Comparison of ENCODE assay signal across 8 cellular contexts in genomic region chr3:187750041-187750512, GRCh38. TPM values are rescaled to one million over a fixed set of nuclear protein-coding genes. Genes with fewer than 3 reads are reported as not detected.
A peak's percentile ranks its signal among the peaks of the same experiment; 100 is the strongest.
DNase-seq lines count a peak whose midpoint lies in the region; ATAC-seq and TF ChIP-seq lines count a peak whose summit lies in the region.

No MANE protein-coding gene starts in this region.

- intact Hi-C loops in Right ventricle myocardium inferior (cut with DNase I) (no loop called here), cardiac septum (cut with DNase I) (loop anchor here (2.0 kb wide), 1 partner anchor 199 kb away; no protein-coding TSS in a partner anchor), left colon (cut with DNase I, micrococcal nuclease) (no loop called here)

- peaks cover 51% of the 10 kb centered on the region for H3K4me1 Mint-ChIP-seq in type B pancreatic cell (ENCODE audit: unreplicated experiment)
- H3K4me1 Mint-ChIP-seq in effector memory CD8-positive, alpha-beta T cell (ENCODE audit: low read depth in 2 of 2): peaks cover 16 to 33% of the 10 kb centered on the region in 2 donors

- no peaks in the 10 kb centered on the region for H3K9me3 Mint-ChIP-seq in type B pancreatic cell
- H3K9me3 Mint-ChIP-seq in effector memory CD8-positive, alpha-beta T cell: no peaks in the 10 kb centered on the region

- DNase-seq in Right ventricle myocardium inferior (ENCODE audit: missing footprints) (peak; percentile 45), cardiac septum (ENCODE audit: low spot score) (no peak), amniotic epithelial cell (ENCODE audit: low read depth) (peak; percentile 48), left colon (peak; percentile 70 to 75), type B pancreatic cell (ENCODE audit: extremely low spot score, unreplicated experiment) (no peak)
- no peak for DNase-seq in activated CD4-positive, alpha-beta T cell treated with anti-CD3 and anti-CD28 coated beads for 48 hours
- DNase-seq in effector memory CD8-positive, alpha-beta T cell: no peak

- H3K4me3 Mint-ChIP-seq in type B pancreatic cell: peak overlapping the region; percentile 90
- no peak overlapping the region for H3K4me3 Mint-ChIP-seq in effector memory CD8-positive, alpha-beta T cell

- H3K27ac Mint-ChIP-seq in type B pancreatic cell: peak overlapping the region; percentile 100
- no peak overlapping the region for H3K27ac Mint-ChIP-seq in effector memory CD8-positive, alpha-beta T cell

- no peaks in the 10 kb centered on the region for H3K36me3 Mint-ChIP-seq in type B pancreatic cell
- peaks cover 16% of the 10 kb centered on the region for H3K36me3 Mint-ChIP-seq in effector memory CD8-positive, alpha-beta T cell (ENCODE audit: insufficient read depth)

- ATAC-seq in Right ventricle myocardium inferior (peak; percentile 32), left colon (peak; percentile 70)
- no peak for ATAC-seq in activated CD4-positive, CD25-positive, alpha-beta regulatory T cell treated with anti-CD3 and anti-CD28 coated beads, Interleukin-2, amount 50 U/mL, for 24 hours
- no peak for ATAC-seq in effector memory CD8-positive, alpha-beta T cell (replicated peaks)

- H3K27me3 Mint-ChIP-seq in type B pancreatic cell: no peaks in the 10 kb centered on the region
- no peaks in the 10 kb centered on the region for H3K27me3 Mint-ChIP-seq in effector memory CD8-positive, alpha-beta T cell

- no peak for TF ChIP-seq CTCF in type B pancreatic cell (conservative IDR thresholded peaks at IDR 0.05)

RNA-seq across cellular contexts. Expression of gene BCL6, which starts 4.8 kb away (rescaled TPM):
- total RNA-seq in Right ventricle myocardium inferior (95.5 TPM), cardiac septum (67.4 TPM), left colon (10 to 100 TPM; 12.6 to 16.5 TPM), type B pancreatic cell (ENCODE audit: low replicate concordance) (27.3 and 32.4 TPM in 2 replicates)

RNA-seq across cellular contexts. Expression of gene RTP2, which starts 47.7 kb away (rescaled TPM):
- not detected for total RNA-seq in Right ventricle myocardium inferior
- not detected for total RNA-seq in cardiac septum
- not detected for total RNA-seq in left colon
- not detected in 2 replicates for total RNA-seq in type B pancreatic cell (ENCODE audit: low replicate concordance)

Comparison
In these comparisons a context has a peak if more than half of its experiments do, and no peak if none do; other contexts are left out.
1. DNase-seq: peak in Right ventricle myocardium inferior (single experiment), amniotic epithelial cell (single experiment) and left colon (2 of 2); none in cardiac septum (single experiment), type B pancreatic cell (single experiment), activated CD4-positive, alpha-beta T cell treated with anti-CD3 and anti-CD28 coated beads for 48 hours (single experiment) and effector memory CD8-positive, alpha-beta T cell (0 of 3).
2. ATAC-seq: peak in Right ventricle myocardium inferior (single experiment) and left colon (single experiment); none in activated CD4-positive, CD25-positive, alpha-beta regulatory T cell treated with anti-CD3 and anti-CD28 coated beads, Interleukin-2, amount 50 U/mL, for 24 hours (0 of 2) and effector memory CD8-positive, alpha-beta T cell (single experiment).